In the genomic region with DNA sequence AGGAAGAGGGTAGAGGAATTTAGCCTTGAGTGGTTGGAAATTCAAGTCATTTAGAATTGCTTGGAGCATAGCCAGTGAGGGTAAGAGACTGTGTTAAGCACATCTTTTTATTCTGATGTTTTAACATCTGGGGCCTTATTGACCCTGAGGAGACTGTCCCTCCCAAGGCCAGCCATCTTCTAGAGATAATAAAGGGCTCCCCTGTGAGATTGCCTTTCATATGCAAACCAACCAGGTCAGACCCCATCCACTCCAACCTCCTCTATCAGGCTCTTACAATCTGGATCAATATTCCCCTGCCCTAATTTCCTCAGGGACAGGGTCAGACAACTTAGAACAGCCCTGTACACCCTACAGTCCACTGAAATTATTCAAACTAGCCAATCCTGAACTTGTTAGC, we compare ENCODE assay signal across 27 cellular contexts.
"Had no signal": no experiment of that assay in that cellular context is flagged by ENCODE, and none has a peak within 500 bp of the region (broad histone marks: within the 10 kb centered on the region; RNA-seq: fewer than 3 reads in every experiment).

No MANE protein-coding gene starts in this region.

- H3K27me3 ChIP-seq: dorsolateral prefrontal cortex, gastrocnemius medialis, heart left ventricle, hepatocyte, right atrium auricular region, stomach, thyroid gland, vagina had no signal

- H2AFZ ChIP-seq: hepatocyte had no signal

- DNase-seq: dorsolateral prefrontal cortex; effector CD4-positive, alpha-beta T cell; foreskin fibroblast; gastrocnemius medialis; heart left ventricle; kidney; mesendoderm; midbrain; naive thymus-derived CD4-positive, alpha-beta T cell; nucleus accumbens; stimulated activated CD4-positive, alpha-beta T cell treated with anti-CD3 and anti-CD28 coated beads, Interleukin-12 subunit alpha, Interleukin-12 subunit beta, amount 100 ng/mL, for 4 hours; stimulated activated CD4-positive, alpha-beta T cell treated with anti-CD3 and anti-CD28 coated beads, Interleukin-2, amount 100 ng/mL, for 24 hours; stimulated activated CD4-positive, alpha-beta T cell treated with anti-CD3 and anti-CD28 coated beads, Interleukin-4, amount 100 ng/mL, for 24 hours; stimulated activated naive CD4-positive, alpha-beta T cell treated with Interleukin-2 at 50 U/mL for 16 hours; stomach; thyroid gland; trophoblast cell had no signal

- H3K36me3 ChIP-seq: gastrocnemius medialis, heart left ventricle, prostate gland, right atrium auricular region, stomach, thyroid gland, vagina had no signal

- H3K27ac ChIP-seq: dorsolateral prefrontal cortex, epithelial cell of prostate, gastrocnemius medialis, heart left ventricle, hepatocyte, prostate gland, right atrium auricular region, stomach, thyroid gland, vagina had no signal

- H3K9me3 ChIP-seq: gastrocnemius medialis, prostate gland, right atrium auricular region, stomach, thyroid gland, vagina had no signal

- H3K4me2 ChIP-seq: hepatocyte had no signal

- H3K4me3 ChIP-seq: dorsolateral prefrontal cortex, gastrocnemius medialis, heart left ventricle, hepatocyte, prostate gland, right atrium auricular region, smooth muscle cell, stomach, thyroid gland, vagina had no signal

- H3K4me1 ChIP-seq: gastrocnemius medialis, heart left ventricle, prostate gland, right atrium auricular region, stomach, thyroid gland, vagina had no signal

- ATAC-seq: esophagus mucosa; gastrocnemius medialis; heart left ventricle; left lobe of liver; naive thymus-derived CD4-positive, alpha-beta T cell; sciatic nerve; stimulated activated effector memory CD8-positive, alpha-beta T cell treated with anti-CD3 and anti-CD28 coated beads, Interleukin-12 subunit alpha, Interleukin-12 subunit beta, amount 100 ng/mL, for 72 hours had no signal
